Comparison of ENCODE assay signal across 8 cellular contexts in the genomic region with DNA sequence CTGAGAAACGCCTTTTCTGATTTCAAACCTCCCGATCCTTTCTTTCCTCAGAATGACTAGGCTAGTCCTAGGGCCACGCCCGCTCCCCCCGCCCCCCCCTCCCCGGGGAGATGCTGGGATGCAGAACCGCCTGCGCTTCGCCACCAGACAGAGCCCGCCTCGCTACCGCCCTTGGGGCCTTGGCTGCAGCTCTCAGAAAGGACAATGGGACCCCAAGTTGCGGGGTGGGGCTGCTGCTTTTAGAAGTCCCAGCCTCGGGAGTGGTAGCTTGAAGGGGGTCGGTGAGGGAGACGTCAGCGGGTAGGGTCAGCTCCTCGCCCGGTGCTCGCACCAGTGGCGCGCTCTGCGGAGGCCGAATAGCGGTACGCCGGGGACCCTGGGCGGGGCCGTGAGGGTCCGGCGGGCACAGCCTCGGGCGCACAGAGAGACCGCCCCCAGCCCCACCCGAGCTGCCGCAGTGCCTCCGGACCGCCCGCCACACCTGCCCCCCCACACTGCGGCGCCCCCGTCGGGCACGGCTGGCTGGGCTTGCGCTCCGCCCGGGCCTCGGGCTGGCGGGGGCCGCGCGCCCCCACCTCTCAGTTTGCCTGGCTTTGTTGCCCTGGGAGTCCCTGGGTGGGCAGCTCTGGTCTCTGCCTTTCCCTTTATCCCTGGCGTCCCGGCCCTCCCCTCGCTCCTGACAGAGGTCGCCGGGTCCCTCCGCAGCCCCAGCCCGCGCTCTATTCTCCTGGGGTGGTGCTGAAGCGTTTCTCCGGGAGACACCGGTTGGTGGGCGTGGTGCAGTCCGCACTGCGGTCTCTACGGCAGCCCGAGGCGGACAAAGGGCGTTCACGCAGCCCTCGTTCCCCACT. TPM values are rescaled to one million over a fixed set of nuclear protein-coding genes. Genes with fewer than 3 reads are reported as not detected.
DNase-seq lines count a peak whose midpoint lies in the region; ATAC-seq and TF ChIP-seq lines count a peak whose summit lies in the region.

No MANE protein-coding gene starts in this region.

- no peaks in the 10 kb centered on the region for H3K36me3 Mint-ChIP-seq in CD4-positive, alpha-beta T cell (ENCODE audit: low read depth)

- peak; percentile 49 for ATAC-seq in HG02642 (IDR thresholded peaks at IDR 0.05; ENCODE audit: poor library complexity, unreplicated experiment)
- no peak for ATAC-seq in GM21528 (IDR thresholded peaks at IDR 0.05; ENCODE audit: low FRiP score, unreplicated experiment)
- ATAC-seq in CD4-positive, alpha-beta T cell (ENCODE audit: poor library complexity) = no peak

- H2AFZ ChIP-seq in PC-9 = peak overlapping the region; percentile 86

- peaks cover 38% of the 10 kb centered on the region for H4K20me1 ChIP-seq in PC-9 (ENCODE audit: insufficient read depth)

- peak overlapping the region; percentile 100 for H3K4me3 ChIP-seq in PC-9
- peak overlapping the region; percentile 47 for H3K4me3 ChIP-seq in colonic mucosa
- peak overlapping the region; percentile 96 for H3K4me3 ChIP-seq in kidney epithelial cell (ENCODE audit: low read depth, low read length)

- CTCF ChIA-PET in PC-9 (lab: Charles Lee) = interaction anchor here (1.0 kb wide), 1 partner anchor 170 kb away, joined by 6 read pairs; no protein-coding TSS in a partner anchor
- CTCF ChIA-PET in CD4-positive, alpha-beta T cell (lab: Charles Lee) = no interaction called here

- H3F3A ChIP-seq in PC-9 (ENCODE audit: insufficient read depth, low read depth) = peaks cover 14% of the 10 kb centered on the region

- BruUV-seq in PC-9 (replicated peaks; lab: Mats Ljungman, UMichigan) = no TSS peak

- peak overlapping the region; percentile 81 for H3K4me2 ChIP-seq in PC-9

- H3K27me3 ChIP-seq in PC-9 (ENCODE audit: insufficient read depth, low read depth) (no peaks in the 10 kb centered on the region), colonic mucosa (peaks cover 27% of the 10 kb centered on the region), kidney epithelial cell (ENCODE audit: control insufficient read depth, insufficient read depth, low read length) (peaks cover 2% of the 10 kb centered on the region)
- peaks cover 52% of the 10 kb centered on the region for H3K27me3 ChIP-seq in CD4-positive, alpha-beta T cell (ENCODE audit: control insufficient read depth, insufficient read depth, low read length)

- H3K27ac Mint-ChIP-seq in CD4-positive, alpha-beta T cell = no peak overlapping the region

- H3K9me3 ChIP-seq in PC-9 (ENCODE audit: insufficient read depth, low read depth) = no peaks in the 10 kb centered on the region; the same call in 1 of the 2 replicates
- no peaks in the 10 kb centered on the region for H3K9me3 ChIP-seq in colonic mucosa
- H3K9me3 ChIP-seq in CD4-positive, alpha-beta T cell (ENCODE audit: control insufficient read depth, low read length) = no peaks in the 10 kb centered on the region

- H3K4me1 ChIP-seq in PC-9 (replicated peaks; ENCODE audit: insufficient read depth) (peaks cover 20% of the 10 kb centered on the region), colonic mucosa (no peaks in the 10 kb centered on the region)

- H3K9ac ChIP-seq in colonic mucosa (ENCODE audit: low read depth in 2 of 2, low read length in 2 of 2) = peak overlapping the region in 1 of 2 donors; percentile 61

- TF ChIP-seq CTCF in PC-9 (conservative IDR thresholded peaks at IDR 0.05) (no peak), colonic mucosa (IDR thresholded peaks at IDR 0.05) (no peak), kidney epithelial cell (IDR thresholded peaks at IDR 0.05; ENCODE audit: insufficient read depth, low read length, poor library complexity, severe bottlenecking) (no peak)
- no peak for TF ChIP-seq CTCF in CD4-positive, alpha-beta T cell (IDR thresholded peaks at IDR 0.05)

- POLR2A ChIA-PET in PC-9 (lab: Charles Lee; ENCODE audit: unreplicated experiment) = interaction anchor here (0.6 kb wide), 2 partner anchors 40 to 176 kb away, joined by 3 to 4 read pairs; no protein-coding TSS in a partner anchor
- POLR2A ChIA-PET in CD4-positive, alpha-beta T cell (lab: Charles Lee) = no interaction called here

- H3K27ac ChIP-seq in PC-9 = peak overlapping the region; percentile 69
- H3K27ac ChIP-seq in colonic mucosa = peak overlapping the region; percentile 33
- H3K27ac ChIP-seq in CD4-positive, alpha-beta T cell (ENCODE audit: low read depth, low read length) = no peak overlapping the region

- H3K9me2 ChIP-seq in PC-9 (ENCODE audit: insufficient read depth) = no peaks in the 10 kb centered on the region

- peaks cover 70% of the 10 kb centered on the region for H3K27me3 Mint-ChIP-seq in CD4-positive, alpha-beta T cell

- DNase-seq in Daoy (ENCODE audit: low read depth) = peak; percentile 78
- DNase-seq in PC-9 = peak; percentile 56 to 66
- peak; percentile 47 for DNase-seq in colonic mucosa
- DNase-seq in kidney epithelial cell (ENCODE audit: low read depth) = no peak
- DNase-seq in stimulated activated CD8-positive, alpha-beta memory T cell treated with anti-CD3 and anti-CD28 coated beads, Interleukin-4, amount 100 ng/mL, for 48 hours = peak; percentile 34
- DNase-seq in CD4-positive, alpha-beta T cell = no peak

- peaks cover 5% of the 10 kb centered on the region; the same call in 1 of the 2 replicates for H3K36me3 ChIP-seq in PC-9 (ENCODE audit: low read depth)
- H3K36me3 ChIP-seq in colonic mucosa = no peaks in the 10 kb centered on the region
- H3K36me3 ChIP-seq in kidney epithelial cell (ENCODE audit: control insufficient read depth, insufficient read depth, low read length) = no peaks in the 10 kb centered on the region

- H3K9me3 Mint-ChIP-seq in CD4-positive, alpha-beta T cell = no peaks in the 10 kb centered on the region

- intact Hi-C loops in PC-9 (cut with micrococcal nuclease; ENCODE audit: unreplicated experiment) (loop anchor here (1.0 kb wide), 3 partner anchors 41 to 325 kb away; no protein-coding TSS in a partner anchor), colonic mucosa (cut with DNase I) (no loop called here)
- intact Hi-C loops in CD4-positive, alpha-beta T cell (cut with DNase I, micrococcal nuclease) = no loop called here

- H3K4me1 Mint-ChIP-seq in CD4-positive, alpha-beta T cell (ENCODE audit: low read depth) = peaks cover 9% of the 10 kb centered on the region

- peaks cover 60% of the 10 kb centered on the region for H3K79me2 ChIP-seq in PC-9 (ENCODE audit: low read depth)

- H3K4me3 Mint-ChIP-seq in CD4-positive, alpha-beta T cell = no peak overlapping the region

RNA-seq across cellular contexts. Expression of gene MAP1B, which starts 1.1 kb away (rescaled TPM):
- total RNA-seq in Daoy (2014; rRNA removed; shearing (Covaris generic)) = 40.1 and 44.0 TPM in 2 replicates
- 159 and 163 TPM in 2 replicates for total RNA-seq in PC-9 (2021)
- total RNA-seq in colonic mucosa = 10 to 100 TPM in 1 of 2 donors, 1 to 10 TPM in 1; 6.1 to 16.2 TPM
- 136 and 295 TPM in 2 replicates for total RNA-seq in kidney epithelial cell
- under 1 TPM; 0.03 to 0.06 TPM for total RNA-seq in CD4-positive, alpha-beta T cell

Comparison
In these comparisons a context has a peak if more than half of its experiments do, and no peak if none do; other contexts are left out.
1. DNase-seq: peak in Daoy (single experiment), PC-9 (2 of 2), colonic mucosa (single experiment) and stimulated activated CD8-positive, alpha-beta memory T cell treated with anti-CD3 and anti-CD28 coated beads, Interleukin-4, amount 100 ng/mL, for 48 hours (single experiment); none in kidney epithelial cell (single experiment) and CD4-positive, alpha-beta T cell (0 of 10).
2. H3K4me3 ChIP-seq: peak in every context shown above with its lines; median percentile 100 in PC-9; 96 in kidney epithelial cell; 47 in colonic mucosa.
3. RNA of gene MAP1B, which starts 1.1 kb away (total RNA-seq): 159 to 163 TPM in PC-9, 136 to 295 TPM in kidney epithelial cell, 40.1 to 44.0 TPM in Daoy and 6.1 to 16.2 TPM in colonic mucosa; 0.03 to 0.06 TPM in CD4-positive, alpha-beta T cell; every median in the first group is over 4 times any median in the second.